6 cellular contexts compared by ENCODE assay signal in the genomic region with DNA sequence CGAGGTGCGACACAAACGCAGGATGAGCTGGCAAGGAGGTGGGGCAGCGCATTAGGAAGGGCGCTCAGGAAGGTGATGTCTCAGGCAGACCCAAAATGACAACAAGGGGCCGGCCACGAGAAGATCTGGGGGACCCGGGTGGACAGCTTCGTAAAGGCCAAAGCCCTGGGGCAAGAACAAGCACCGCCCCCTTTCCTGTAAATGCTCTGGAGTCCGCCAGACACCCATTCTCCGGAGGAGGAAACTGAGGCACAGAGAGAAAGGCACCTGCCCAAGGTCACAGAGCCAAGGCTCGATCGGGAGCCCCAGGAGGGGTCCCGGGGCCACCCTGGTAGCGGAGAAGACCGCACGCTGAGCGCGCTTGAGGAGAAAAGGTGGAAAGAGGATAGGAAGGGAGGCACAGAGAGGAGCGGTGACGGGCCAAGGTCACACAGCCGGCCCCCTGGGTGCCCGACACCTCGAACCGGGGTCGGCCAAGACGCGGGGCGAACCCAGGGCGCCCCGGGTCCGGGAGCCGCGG. TPM values are rescaled to one million over a fixed set of nuclear protein-coding genes. Genes with fewer than 3 reads are reported as not detected.
DNase-seq lines count a peak whose midpoint lies in the region; ATAC-seq, FAIRE-seq and TF ChIP-seq lines count a peak whose summit lies in the region.

No MANE protein-coding gene starts in this region.

- H3K27ac Mint-ChIP-seq in activated CD8-positive, alpha-beta T cell treated with anti-CD3 and anti-CD28 coated beads for 36 hours = peak overlapping the region; percentile 100

- peak overlapping the region; percentile 96 for H3K9ac ChIP-seq in iPS-15b (ENCODE audit: low read depth, low read length)

- peaks cover 62% of the 10 kb centered on the region for H3K4me1 Mint-ChIP-seq in activated CD8-positive, alpha-beta T cell treated with anti-CD3 and anti-CD28 coated beads for 36 hours (ENCODE audit: low read depth)

- CTCF ChIA-PET in activated CD8-positive, alpha-beta T cell treated with anti-CD3 and anti-CD28 coated beads for 36 hours (lab: Charles Lee) = interaction anchor here (1.4 to 4.2 kb wide), 3 partner anchors 66 to 813 kb away, joined by 3 to 32 read pairs (median 5); a partner anchor contains a TSS

- FAIRE-seq in GM12891 (lab: Jason Lieb, UNC) = peak; percentile 70

- H3K9me3 ChIP-seq in iPS-15b (ENCODE audit: control insufficient read depth, insufficient read depth, low read length) (no peaks in the 10 kb centered on the region), thoracic aorta (no peaks in the 10 kb centered on the region)

- no peaks in the 10 kb centered on the region for H3K27me3 ChIP-seq in iPS-15b (ENCODE audit: control insufficient read depth, insufficient read depth, low read length)
- H3K27me3 ChIP-seq in thoracic aorta (replicated peaks; ENCODE audit: insufficient read depth) = no peaks in the 10 kb centered on the region

- H3K9me3 Mint-ChIP-seq in activated CD8-positive, alpha-beta T cell treated with anti-CD3 and anti-CD28 coated beads for 36 hours = no peaks in the 10 kb centered on the region

- ATAC-seq in activated CD8-positive, alpha-beta T cell treated with anti-CD3 and anti-CD28 coated beads for 36 hours = no peak
- ATAC-seq in thoracic aorta (ENCODE audit: insufficient number of reproducible peaks, low FRiP score, low read depth) (no peak), HG02623 (IDR thresholded peaks at IDR 0.05; ENCODE audit: unreplicated experiment) (no peak), HG03342 (IDR thresholded peaks at IDR 0.05; ENCODE audit: unreplicated experiment) (no peak)

- POLR2A ChIA-PET in activated CD8-positive, alpha-beta T cell treated with anti-CD3 and anti-CD28 coated beads for 36 hours (lab: Charles Lee) = interaction anchor here (0.6 to 5.7 kb wide), 14 partner anchors 10 to 831 kb away, joined by 3 to 17 read pairs (median 9); a partner anchor contains a TSS

- H3K27me3 Mint-ChIP-seq in activated CD8-positive, alpha-beta T cell treated with anti-CD3 and anti-CD28 coated beads for 36 hours = no peaks in the 10 kb centered on the region

- DNase-seq in GM12891 (ENCODE audit: insufficient read length, low spot score) (no peak), thoracic aorta (ENCODE audit: low spot score) (no peak)
- DNase-seq in activated CD8-positive, alpha-beta T cell treated with anti-CD3 and anti-CD28 coated beads for 36 hours = peak; percentile 39

- TF ChIP-seq POLR2A in GM12891 (IDR thresholded peaks at IDR 0.05; ENCODE audit: low read depth, low read length) = no peak

- H3K4me3 ChIP-seq in iPS-15b (ENCODE audit: low read depth, low read length) = peak overlapping the region; percentile 93
- H3K4me3 ChIP-seq in thoracic aorta = peak overlapping the region; percentile 97

- H3K27ac ChIP-seq in thoracic aorta = peak overlapping the region; percentile 86 to 95

- H3K4me1 ChIP-seq in iPS-15b (ENCODE audit: control insufficient read depth, insufficient read depth, low read length) (peaks cover 7% of the 10 kb centered on the region), thoracic aorta (ENCODE audit: control insufficient read depth in 1 of 2, low read depth in 2 of 2) (peaks cover 39 to 67% of the 10 kb centered on the region in 2 donors)

- H3K36me3 ChIP-seq in iPS-15b (ENCODE audit: control insufficient read depth, insufficient read depth, low read length) (peaks cover 31% of the 10 kb centered on the region), thoracic aorta (peaks cover 8% of the 10 kb centered on the region)

- TF ChIP-seq CTCF in activated CD8-positive, alpha-beta T cell treated with anti-CD3 and anti-CD28 coated beads for 36 hours (IDR thresholded peaks at IDR 0.05) = no peak
- no peak for TF ChIP-seq CTCF in thoracic aorta (IDR thresholded peaks at IDR 0.05)

- H3K36me3 Mint-ChIP-seq in activated CD8-positive, alpha-beta T cell treated with anti-CD3 and anti-CD28 coated beads for 36 hours (ENCODE audit: low read depth) = peaks cover 70% of the 10 kb centered on the region

- H3K4me3 Mint-ChIP-seq in activated CD8-positive, alpha-beta T cell treated with anti-CD3 and anti-CD28 coated beads for 36 hours = peak overlapping the region; percentile 100

- intact Hi-C loops in activated CD8-positive, alpha-beta T cell treated with anti-CD3 and anti-CD28 coated beads for 36 hours (cut with micrococcal nuclease) = loop anchor here (5.0 kb wide), 1 partner anchor 60 kb away; a partner anchor contains a TSS

TF ChIP-seq in GM12891, 5 proteins besides CTCF, POLR2A, EP300 and RAD21:
- TF ChIP-seq TAF1 (IDR thresholded peaks at IDR 0.05; ENCODE audit: low read depth, low read length) (no peak), SPI1 (IDR thresholded peaks at IDR 0.05; ENCODE audit: low read depth, low read length) (no peak), POU2F2 (IDR thresholded peaks at IDR 0.05; ENCODE audit: low read depth, low read length) (no peak), POLR2AphosphoS5 (IDR thresholded peaks at IDR 0.05; ENCODE audit: low read depth, low read length) (no peak), PAX5 (IDR thresholded peaks at IDR 0.05; ENCODE audit: insufficient read depth, low read length, severe bottlenecking) (no peak)

RNA-seq across cellular contexts. Expression of a gene that starts 0.6 kb away (rescaled TPM):
- 33.3 TPM for polyA plus RNA-seq in GM12891 (2012; ENCODE audit: low read depth, missing spikeins)
- 10 to 100 TPM; 70.8 to 78.0 TPM for total RNA-seq in activated CD8-positive, alpha-beta T cell treated with anti-CD3 and anti-CD28 coated beads for 36 hours
- 10 to 100 TPM; 55.1 to 80.6 TPM for total RNA-seq in thoracic aorta

RNA-seq across cellular contexts. Expression of a gene that starts 0.9 kb away (rescaled TPM):
- 52.4 TPM for polyA plus RNA-seq in GM12891 (2012; ENCODE audit: low read depth, missing spikeins)
- 100 to 1,000 TPM; 124 to 132 TPM for total RNA-seq in activated CD8-positive, alpha-beta T cell treated with anti-CD3 and anti-CD28 coated beads for 36 hours
- 100 to 1,000 TPM in 1 of 2 donors, 10 to 100 TPM in 1; 28.6 to 101 TPM for total RNA-seq in thoracic aorta

RNA-seq across cellular contexts. Expression of a gene that starts 54.3 kb away (rescaled TPM):
- 0.19 TPM for polyA plus RNA-seq in GM12891 (2012; ENCODE audit: low read depth, missing spikeins)
- total RNA-seq in activated CD8-positive, alpha-beta T cell treated with anti-CD3 and anti-CD28 coated beads for 36 hours = under 1 TPM; 0.38 to 0.50 TPM
- 1 to 10 TPM in 1 of 2 donors, under 1 TPM in 1; 0.56 to 2.0 TPM for total RNA-seq in thoracic aorta

RNA-seq across cellular contexts. Expression of a gene that starts 58.3 kb away (rescaled TPM):
- polyA plus RNA-seq in GM12891 (2012; ENCODE audit: low read depth, missing spikeins) = 61.8 TPM
- 10 to 100 TPM; 49.4 TPM for total RNA-seq in activated CD8-positive, alpha-beta T cell treated with anti-CD3 and anti-CD28 coated beads for 36 hours
- total RNA-seq in thoracic aorta = 10 to 100 TPM; 16.9 to 43.7 TPM

RNA-seq across cellular contexts. Expression of a gene that starts 58.8 kb away (rescaled TPM):
- 2.5 TPM for polyA plus RNA-seq in GM12891 (2012; ENCODE audit: low read depth, missing spikeins)
- total RNA-seq in activated CD8-positive, alpha-beta T cell treated with anti-CD3 and anti-CD28 coated beads for 36 hours = 1 to 10 TPM; 2.7 to 3.5 TPM
- total RNA-seq in thoracic aorta = 10 to 100 TPM in 1 of 2 donors, 1 to 10 TPM in 1; 7.5 to 11.6 TPM
